13 cellular contexts compared by ENCODE assay signal in the genomic region with DNA sequence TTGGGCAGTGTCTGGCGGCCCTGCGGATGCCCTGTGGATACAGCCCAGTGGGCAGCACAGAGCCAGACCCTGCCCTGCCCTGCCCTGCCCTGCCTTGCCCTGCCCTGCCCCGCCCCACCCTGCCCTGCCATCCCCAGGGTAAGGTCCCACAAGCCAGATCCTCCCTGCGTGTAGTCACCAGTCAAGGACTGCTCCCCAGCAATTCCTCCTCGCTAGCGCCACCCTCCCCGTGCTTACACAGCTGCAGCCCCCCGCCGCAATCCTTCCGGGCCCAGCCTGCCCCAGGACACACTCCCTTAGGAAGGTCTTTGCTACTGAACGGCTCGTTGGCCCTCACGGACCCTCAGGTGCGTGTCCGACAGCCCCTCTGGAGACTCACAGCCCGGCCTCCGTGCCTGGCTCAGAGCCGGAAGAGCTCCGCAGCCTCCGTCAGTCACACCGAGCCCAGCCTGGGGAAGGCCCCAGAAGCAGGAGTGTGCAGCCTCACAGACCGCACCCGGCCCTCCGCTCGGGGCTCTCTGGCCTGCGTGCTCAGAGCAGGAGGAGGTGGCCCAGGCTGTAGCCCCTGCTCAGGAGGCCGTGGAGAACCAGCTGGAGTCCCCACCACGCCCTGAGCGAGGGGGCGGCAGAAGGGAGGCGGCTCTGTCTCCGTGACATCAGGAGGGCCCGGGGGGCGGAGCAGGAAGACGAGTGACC.
DNase-seq lines count a peak whose midpoint lies in the region; ATAC-seq and TF ChIP-seq lines count a peak whose summit lies in the region.
"Had no signal": no experiment of that assay in that cellular context is flagged by ENCODE, and none has a peak within 500 bp of the region (broad histone marks: within the 10 kb centered on the region; RNA-seq: fewer than 3 reads in every experiment).

No MANE protein-coding gene starts in this region.

- H3K27ac ChIP-seq in Peyer's patch (peak overlapping the region; percentile 49 to 95 (median 82)), esophagus (ENCODE audit: low read depth in 2 of 2, low read length in 1 of 2) (peak overlapping the region; percentile 87 to 90), lung (ENCODE audit: low read depth in 1 of 2, low read length in 1 of 2) (peak overlapping the region; percentile 55 to 83), thoracic aorta (peak overlapping the region; percentile 97 to 100)

- peak in 1 of 2 donors; percentile 29 for TF ChIP-seq POLR2A in Peyer's patch (IDR thresholded peaks at IDR 0.05)

- no peak overlapping the region for H3K4me3 ChIP-seq in Peyer's patch
- no peak overlapping the region for H3K4me3 ChIP-seq in esophagus (ENCODE audit: low read depth in 1 of 2, low read length in 2 of 2)
- H3K4me3 ChIP-seq in lung = no peak overlapping the region
- no peak overlapping the region for H3K4me3 ChIP-seq in thoracic aorta

- H3K9me3 Mint-ChIP-seq in activated T-helper 1 cell treated with anti-CD3 and anti-CD28 coated beads, Interleukin-12 subunit alpha, Interleukin-12 subunit beta, Interleukin-2, Interleukin-4 antibody, amounts not matched to agents 30 ng/mL and 10 ng/mL and 1 ng/mL, durations not matched to agents 14 hours and 24 hours and 36 hours = no peaks in the 10 kb centered on the region
- H3K9me3 Mint-ChIP-seq: natural killer cell had no signal

- intact Hi-C loops in activated T-helper 1 cell treated with anti-CD3 and anti-CD28 coated beads, Interleukin-12 subunit alpha, Interleukin-12 subunit beta, Interleukin-2, Interleukin-4 antibody, amounts not matched to agents 30 ng/mL and 10 ng/mL and 1 ng/mL, durations not matched to agents 14 hours and 24 hours and 36 hours (cut with micrococcal nuclease) = no loop called here

- TF ChIP-seq CTCF in Peyer's patch (IDR thresholded peaks at IDR 0.05) (peak in 3 of 6 experiments; percentile 9 to 35 (median 27)), lung (IDR thresholded peaks at IDR 0.05; ENCODE audit: control extremely low read depth, extremely low read depth) (no peak), thoracic aorta (IDR thresholded peaks at IDR 0.05) (no peak)

- H3K4me3 Mint-ChIP-seq in activated T-helper 1 cell treated with anti-CD3 and anti-CD28 coated beads, Interleukin-12 subunit alpha, Interleukin-12 subunit beta, Interleukin-2, Interleukin-4 antibody, amounts not matched to agents 30 ng/mL and 10 ng/mL and 1 ng/mL, durations not matched to agents 14 hours and 24 hours and 36 hours = no peak overlapping the region
- H3K4me3 Mint-ChIP-seq: natural killer cell had no signal

- H3K36me3 ChIP-seq in Peyer's patch = no peaks in the 10 kb centered on the region
- H3K36me3 ChIP-seq in esophagus (ENCODE audit: control insufficient read depth in 2 of 2, insufficient read depth in 2 of 2, low read length in 1 of 2) = no peaks in the 10 kb centered on the region
- no peaks in the 10 kb centered on the region for H3K36me3 ChIP-seq in lung (ENCODE audit: control insufficient read depth in 2 of 2, insufficient read depth in 2 of 2, low read length in 2 of 2)
- H3K36me3 ChIP-seq in thoracic aorta = no peaks in the 10 kb centered on the region

- ATAC-seq in lung (ENCODE audit: insufficient read depth, low FRiP score) = no peak
- ATAC-seq in thoracic aorta (ENCODE audit: insufficient number of reproducible peaks, low FRiP score, low read depth) = no peak
- ATAC-seq: natural killer cell had no signal

- no peaks in the 10 kb centered on the region for H3K36me3 Mint-ChIP-seq in activated T-helper 1 cell treated with anti-CD3 and anti-CD28 coated beads, Interleukin-12 subunit alpha, Interleukin-12 subunit beta, Interleukin-2, Interleukin-4 antibody, amounts not matched to agents 30 ng/mL and 10 ng/mL and 1 ng/mL, durations not matched to agents 14 hours and 24 hours and 36 hours (ENCODE audit: low read depth)
- H3K36me3 Mint-ChIP-seq: natural killer cell had no signal

- H3K4me1 Mint-ChIP-seq in activated T-helper 1 cell treated with anti-CD3 and anti-CD28 coated beads, Interleukin-12 subunit alpha, Interleukin-12 subunit beta, Interleukin-2, Interleukin-4 antibody, amounts not matched to agents 30 ng/mL and 10 ng/mL and 1 ng/mL, durations not matched to agents 14 hours and 24 hours and 36 hours (ENCODE audit: low read depth) = no peaks in the 10 kb centered on the region
- H3K4me1 Mint-ChIP-seq: natural killer cell had no signal

- H3K4me1 ChIP-seq in Peyer's patch = peaks cover 0 to 68% (median 12%) of the 10 kb centered on the region in 4 donors
- peaks cover 15 to 33% of the 10 kb centered on the region in 2 donors for H3K4me1 ChIP-seq in esophagus (ENCODE audit: control insufficient read depth in 2 of 2, insufficient read depth in 2 of 2, low read length in 1 of 2)
- peaks cover 0 to 18% of the 10 kb centered on the region in 2 donors for H3K4me1 ChIP-seq in lung (ENCODE audit: control insufficient read depth in 2 of 2, insufficient read depth in 2 of 2, low read length in 2 of 2)
- H3K4me1 ChIP-seq in thoracic aorta (ENCODE audit: control insufficient read depth in 1 of 2, low read depth in 2 of 2) = peaks cover 32 to 52% of the 10 kb centered on the region in 2 donors

- DNase-seq in Peyer's patch (peak in 1 of 3 donors; percentile 81), lung (ENCODE audit: low spot score) (no peak), thoracic aorta (ENCODE audit: low spot score) (no peak), NCI-H1930 (lab: John Stamatoyannopoulos, UW) (no peak), EL (no peak), UCSD-AML1 (lab: John Stamatoyannopoulos, UW; ENCODE audit: unreplicated experiment) (no peak)
- no peak for DNase-seq in activated T-helper 1 cell treated with anti-CD3 and anti-CD28 coated beads, Interleukin-12 subunit alpha, Interleukin-12 subunit beta, Interleukin-2, Interleukin-4 antibody, amounts not matched to agents 30 ng/mL and 10 ng/mL and 1 ng/mL, durations not matched to agents 14 hours and 24 hours and 36 hours (ENCODE audit: low spot score)
- DNase-seq: effector CD4-positive, alpha-beta T cell; KG1; natural killer cell; NCI-H1436 treated with DMSO at 0.1 percent for 48 hours; NCI-H510A treated with DMSO at 0.1 percent for 48 hours had no signal

- no peak overlapping the region for H3K27ac Mint-ChIP-seq in activated T-helper 1 cell treated with anti-CD3 and anti-CD28 coated beads, Interleukin-12 subunit alpha, Interleukin-12 subunit beta, Interleukin-2, Interleukin-4 antibody, amounts not matched to agents 30 ng/mL and 10 ng/mL and 1 ng/mL, durations not matched to agents 14 hours and 24 hours and 36 hours
- H3K27ac Mint-ChIP-seq: natural killer cell had no signal

- H3K9me3 ChIP-seq in Peyer's patch (no peaks in the 10 kb centered on the region), esophagus (ENCODE audit: control insufficient read depth in 2 of 2, insufficient read depth in 1 of 2, low read depth in 1 of 2, low read length in 1 of 2) (no peaks in the 10 kb centered on the region), lung (ENCODE audit: control insufficient read depth in 2 of 2, insufficient read depth in 1 of 2, low read length in 1 of 2) (no peaks in the 10 kb centered on the region), thoracic aorta (no peaks in the 10 kb centered on the region)

- 86 to 89% methylated on average over 35 of the region's 35 CpGs for WGBS in esophagus, 2 donors
- WGBS in lung, 2 donors = 91 to 94% methylated on average over 35 of the region's 35 CpGs

- peaks cover 6% of the 10 kb centered on the region for H3K27me3 Mint-ChIP-seq in activated T-helper 1 cell treated with anti-CD3 and anti-CD28 coated beads, Interleukin-12 subunit alpha, Interleukin-12 subunit beta, Interleukin-2, Interleukin-4 antibody, amounts not matched to agents 30 ng/mL and 10 ng/mL and 1 ng/mL, durations not matched to agents 14 hours and 24 hours and 36 hours (ENCODE audit: insufficient read depth)

- H3K27me3 ChIP-seq in Peyer's patch (no peaks in the 10 kb centered on the region), esophagus (ENCODE audit: control insufficient read depth in 1 of 2, insufficient read depth in 2 of 2, low read length in 2 of 2) (no peaks in the 10 kb centered on the region), lung (ENCODE audit: control insufficient read depth, insufficient read depth) (no peaks in the 10 kb centered on the region), thoracic aorta (replicated peaks; ENCODE audit: insufficient read depth) (no peaks in the 10 kb centered on the region)
